Comparison of ENCODE assay signal across 10 cellular contexts in the genomic region with DNA sequence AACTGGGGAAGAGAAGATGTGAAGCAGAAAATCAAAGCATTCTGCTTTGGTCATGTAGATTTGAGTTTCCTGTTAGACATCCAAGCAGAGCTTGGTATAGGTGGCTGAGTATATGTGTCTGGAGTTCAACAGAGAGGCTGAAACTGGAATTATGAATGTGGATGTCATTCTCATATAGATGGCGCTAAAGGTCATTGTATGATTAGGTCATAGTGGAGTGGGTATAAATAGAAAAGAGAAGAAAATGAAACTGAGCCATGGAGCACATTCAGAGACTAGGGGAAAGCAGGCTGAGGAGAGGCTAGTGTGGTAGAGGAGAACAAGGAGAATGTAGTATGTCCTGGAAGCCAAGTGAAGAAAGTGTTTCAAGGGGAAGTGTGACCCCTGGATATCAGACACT.
A peak's percentile ranks its signal among the peaks of the same experiment; 100 is the strongest.
DNase-seq lines count a peak whose midpoint lies in the region; ATAC-seq and TF ChIP-seq lines count a peak whose summit lies in the region.
"Had no signal": no experiment of that assay in that cellular context is flagged by ENCODE, and none has a peak within 500 bp of the region (broad histone marks: within the 10 kb centered on the region; RNA-seq: fewer than 3 reads in every experiment).

No MANE protein-coding gene starts in this region.

- DNase-seq in SKM-1 (lab: John Stamatoyannopoulos, UW; ENCODE audit: unreplicated experiment) (peak; percentile 6), NCI-H524 treated with DMSO at 0.1 percent for 48 hours (lab: John Stamatoyannopoulos, UW) (no peak), type B pancreatic cell (ENCODE audit: extremely low spot score, unreplicated experiment) (no peak), COR-L47 (lab: John Stamatoyannopoulos, UW) (no peak), ovary (no peak)
- DNase-seq: activated CD4-positive, alpha-beta memory T cell treated with anti-CD3 and anti-CD28 coated beads for 36 hours; pancreas had no signal

- H3K4me3 Mint-ChIP-seq in type B pancreatic cell = no peak overlapping the region
- H3K4me3 Mint-ChIP-seq: activated CD4-positive, alpha-beta memory T cell treated with anti-CD3 and anti-CD28 coated beads for 36 hours had no signal

- H3K9me3 Mint-ChIP-seq in type B pancreatic cell = no peaks in the 10 kb centered on the region
- H3K9me3 Mint-ChIP-seq: activated CD4-positive, alpha-beta memory T cell treated with anti-CD3 and anti-CD28 coated beads for 36 hours had no signal

- TF ChIP-seq CTCF in type B pancreatic cell (conservative IDR thresholded peaks at IDR 0.05) = no peak
- no peak for TF ChIP-seq CTCF in ovary (IDR thresholded peaks at IDR 0.05)

- H3K27ac Mint-ChIP-seq in type B pancreatic cell = no peak overlapping the region
- H3K27ac Mint-ChIP-seq: activated CD4-positive, alpha-beta memory T cell treated with anti-CD3 and anti-CD28 coated beads for 36 hours had no signal

- H3K27me3 Mint-ChIP-seq in type B pancreatic cell = no peaks in the 10 kb centered on the region

- no peaks in the 10 kb centered on the region for H3K4me1 ChIP-seq in ovary (ENCODE audit: insufficient read depth)
- H3K4me1 ChIP-seq: pancreas had no signal

- H3K36me3 Mint-ChIP-seq in type B pancreatic cell = no peaks in the 10 kb centered on the region
- H3K36me3 Mint-ChIP-seq: activated CD4-positive, alpha-beta memory T cell treated with anti-CD3 and anti-CD28 coated beads for 36 hours had no signal

- H3K27me3 ChIP-seq in ovary = no peaks in the 10 kb centered on the region
- H3K27me3 ChIP-seq: pancreas had no signal

- H3K27ac ChIP-seq in ovary = no peak overlapping the region
- H3K27ac ChIP-seq: pancreas had no signal

- no peaks in the 10 kb centered on the region for H3K9me3 ChIP-seq in ovary
- H3K9me3 ChIP-seq: pancreas had no signal

- peak; percentile 87 for ATAC-seq in GM18499 (IDR thresholded peaks at IDR 0.05; ENCODE audit: insufficient read depth, unreplicated experiment)
- peak; percentile 80 for ATAC-seq in GM21447 (IDR thresholded peaks at IDR 0.05; ENCODE audit: unreplicated experiment)
- peak; percentile 57 for ATAC-seq in HG03460 (IDR thresholded peaks at IDR 0.05; ENCODE audit: unreplicated experiment)
- ATAC-seq: pancreas had no signal

- no peak overlapping the region for H3K4me3 ChIP-seq in ovary
- H3K4me3 ChIP-seq: pancreas had no signal

- TF ChIP-seq EP300 in ovary (IDR thresholded peaks at IDR 0.05) = no peak

- peaks cover 6% of the 10 kb centered on the region for H3K4me1 Mint-ChIP-seq in type B pancreatic cell (ENCODE audit: unreplicated experiment)

- 86 to 97% (median 95%) methylated on average over 1 of the region's 1 CpG for WGBS in ovary, 3 donors

- intact Hi-C loops in ovary (cut with DNase I) = no loop called here

- no peak for TF ChIP-seq POLR2A in ovary (IDR thresholded peaks at IDR 0.05)

- H3K36me3 ChIP-seq in ovary = no peaks in the 10 kb centered on the region
- H3K36me3 ChIP-seq: pancreas had no signal
